ENCODE assay signal across 7 cellular contexts in genomic region chr11:6701955-6702354, GRCh38. TPM values are rescaled to one million over a fixed set of nuclear protein-coding genes. Genes with fewer than 3 reads are reported as not detected.
A peak's percentile ranks its signal among the peaks of the same experiment; 100 is the strongest.
DNase-seq lines count a peak whose midpoint lies in the region; FAIRE-seq and TF ChIP-seq lines count a peak whose summit lies in the region.
"Not testable (repeated sequence)": the region's sequence is repeated elsewhere in the genome, so short reads cannot be mapped to it uniquely, and the experiment has no call there.

No MANE protein-coding gene starts in this region.

- CTCF ChIA-PET in H1 (lab: Charles Lee; ENCODE audit: partially characterized antibody): interaction anchor here (1.0 to 2.4 kb wide), 4 partner anchors 8 to 171 kb away, joined by 3 to 19 read pairs (median 4); no protein-coding TSS in a partner anchor

- TF ChIP-seq RAD21 in H1 (IDR thresholded peaks at IDR 0.05 in 1 of 2, conservative IDR thresholded peaks at IDR 0.05 in 1 of 2; ENCODE audit: low read depth in 2 of 2, low read length in 2 of 2): not testable (repeated sequence)

- H3K23ac ChIP-seq in H1 (ENCODE audit: insufficient read length); neuronal stem cell (ENCODE audit: low read depth, low read length, poor library complexity): not testable (repeated sequence)

- not testable (repeated sequence) for H3K14ac ChIP-seq in H1 (ENCODE audit: insufficient read length); neuronal stem cell (ENCODE audit: low read length)

- TF ChIP-seq CTCF in D721Med (IDR thresholded peaks at IDR 0.05; ENCODE audit: insufficient read depth, missing control alignments); WERI-Rb-1 (IDR thresholded peaks at IDR 0.05; ENCODE audit: low read depth, low read length); H1 (IDR thresholded peaks at IDR 0.05; ENCODE audit: control extremely low read depth in 1 of 3, insufficient read depth in 1 of 3, low read depth in 1 of 3, low read length in 3 of 3): not testable (repeated sequence)

- H3K4me2 ChIP-seq in H1 (ENCODE audit: insufficient read depth in 1 of 2, low read depth in 2 of 2, low read length in 2 of 2); neuronal stem cell (ENCODE audit: insufficient read depth, low read length, poor library complexity, severe bottlenecking): not testable (repeated sequence)

- H3K27ac ChIP-seq in WERI-Rb-1: peak overlapping the region; percentile 56
- H3K27ac ChIP-seq in H1 (ENCODE audit: low read depth, low read length); neuronal stem cell (replicated peaks; ENCODE audit: low read length): not testable (repeated sequence)

- not testable (repeated sequence) for H3K4me1 ChIP-seq in H1 (replicated peaks in 1 of 4; ENCODE audit: control insufficient read depth in 3 of 4, insufficient read depth in 4 of 4, low read length in 3 of 4); neuronal stem cell (ENCODE audit: control insufficient read depth in 2 of 2, insufficient read depth in 1 of 2, low read depth in 1 of 2, low read length in 2 of 2)

- DNase-seq in D721Med (ENCODE audit: insufficient read length, low spot score); H1 (ENCODE audit: low read depth in 1 of 2, low spot score in 2 of 2); neuronal stem cell (ENCODE audit: low spot score): not testable (repeated sequence)
- peak; percentile 6 for DNase-seq in NCI-H1092 treated with DMSO at 0.1 percent for 48 hours (lab: John Stamatoyannopoulos, UW)
- peak; percentile 30 to 67 for DNase-seq in NCI-H524 (lab: John Stamatoyannopoulos, UW)
- peak; percentile 82 for DNase-seq in NCI-H82 treated with DMSO at 0.1 percent for 48 hours (lab: John Stamatoyannopoulos, UW; ENCODE audit: unreplicated experiment)
- peak; percentile 56 for DNase-seq in WERI-Rb-1

- not testable (repeated sequence) for H3K79me1 ChIP-seq in H1 (ENCODE audit: low read depth, low read length); neuronal stem cell (ENCODE audit: low read depth, low read length)

- H4K20me1 ChIP-seq in H1 (replicated peaks in 1 of 2; ENCODE audit: control insufficient read depth in 1 of 2, insufficient read depth in 2 of 2, low read length in 2 of 2): not testable (repeated sequence)

- not testable (repeated sequence) for H3K9ac ChIP-seq in H1 (replicated peaks in 1 of 4; ENCODE audit: extremely low read depth in 1 of 4, low read depth in 3 of 4, low read length in 3 of 4); neuronal stem cell (ENCODE audit: low read depth, low read length, poor library complexity)

- H3K56ac ChIP-seq in H1 (replicated peaks; ENCODE audit: insufficient read length, low read depth, low read length): not testable (repeated sequence)

- not testable (repeated sequence) for H3K27me3 ChIP-seq in WERI-Rb-1 (ENCODE audit: insufficient read depth, low read depth, severe bottlenecking); H1 (replicated peaks in 1 of 4; ENCODE audit: control insufficient read depth in 3 of 4, extremely low read depth in 1 of 4, insufficient read depth in 3 of 4, low read length in 3 of 4); neuronal stem cell (ENCODE audit: control insufficient read depth in 3 of 3, insufficient read depth in 3 of 3, low read depth in 1 of 3, low read length in 3 of 3)

- not testable (repeated sequence) for H3K18ac ChIP-seq in H1 (ENCODE audit: extremely low read depth, low read length); neuronal stem cell (ENCODE audit: low read length)

- H2AK5ac ChIP-seq in H1 (ENCODE audit: low read depth, low read length); neuronal stem cell (ENCODE audit: low read depth, low read length): not testable (repeated sequence)

- not testable (repeated sequence) for H2BK20ac ChIP-seq in H1 (ENCODE audit: low read length)

- H3K4me3 ChIP-seq in WERI-Rb-1 (ENCODE audit: low read depth, low read length); H1 (ENCODE audit: extremely low read depth in 1 of 4, insufficient read depth in 2 of 4, low read depth in 3 of 4, low read length in 4 of 4); neuronal stem cell (ENCODE audit: low read length in 2 of 2): not testable (repeated sequence)

- H2BK120ac ChIP-seq in H1 (replicated peaks; ENCODE audit: low read depth, low read length); neuronal stem cell (ENCODE audit: low read depth, low read length): not testable (repeated sequence)

- not testable (repeated sequence) for H2AFZ ChIP-seq in H1 (ENCODE audit: low read length)
- H2AFZ ChIP-seq in neuronal stem cell (ENCODE audit: low read length): peak overlapping the region; percentile 62

- H4K8ac ChIP-seq in H1 (ENCODE audit: extremely low read depth, insufficient read depth, low read length); neuronal stem cell (ENCODE audit: low read depth, low read length): not testable (repeated sequence)

- H2BK5ac ChIP-seq in H1 (ENCODE audit: low read depth, low read length); neuronal stem cell (ENCODE audit: low read length): not testable (repeated sequence)

- not testable (repeated sequence) for TF ChIP-seq POLR2A in H1 (IDR thresholded peaks at IDR 0.05; ENCODE audit: control extremely low read depth in 1 of 2, low read depth in 2 of 2, low read length in 2 of 2)

- FAIRE-seq in D721Med (lab: Jason Lieb, UNC) (peak; percentile 68), H1 (lab: Jason Lieb, UNC) (peak; percentile 19)

- not testable (repeated sequence) for H3K36me3 ChIP-seq in WERI-Rb-1; H1 (ENCODE audit: control insufficient read depth in 2 of 4, insufficient read depth in 4 of 4, low read length in 3 of 4); neuronal stem cell (replicated peaks in 1 of 2; ENCODE audit: control insufficient read depth in 2 of 2, insufficient read depth in 2 of 2, low read length in 2 of 2)

- H2BK12ac ChIP-seq in H1 (ENCODE audit: low read depth, low read length); neuronal stem cell (ENCODE audit: low read length): not testable (repeated sequence)

- H3K79me2 ChIP-seq in H1 (ENCODE audit: control insufficient read depth in 1 of 2, insufficient read depth in 2 of 2, low read length in 2 of 2): not testable (repeated sequence)

- H3K4ac ChIP-seq in H1 (replicated peaks; ENCODE audit: insufficient read length, low read depth, low read length); neuronal stem cell (ENCODE audit: low read length): not testable (repeated sequence)

- H4K91ac ChIP-seq in H1 (replicated peaks; ENCODE audit: insufficient read length, low read length); neuronal stem cell (ENCODE audit: low read depth, low read length, poor library complexity): not testable (repeated sequence)

- not testable (repeated sequence) for H3K23me2 ChIP-seq in H1 (ENCODE audit: low read depth, low read length)

- WGBS in H1 (ENCODE audit: extremely low coverage in 1 of 2, insufficient coverage in 1 of 2, insufficient read length in 1 of 2, insufficient replicate concordance in 2 of 2, low coverage in 1 of 2, low lambda C conversion rate in 2 of 2, missing lambda C conversion rate in 1 of 2), 2 experiments: 87% methylated on average over 3 of the region's 3 CpGs; no CpG with 5 or more reads in 1 of the 2 experiments
- no CpG with 5 or more reads among the region's 3 CpGs for whole genome bisulfite sequencing in neuronal stem cell (ENCODE audit: extremely low coverage in 2 of 2, insufficient read length in 2 of 2, insufficient replicate concordance in 1 of 2), 2 donors

- POLR2A ChIA-PET in H1 (lab: Charles Lee; ENCODE audit: partially characterized antibody): not testable (repeated sequence)

- not testable (repeated sequence) for TF ChIP-seq EP300 in H1 (IDR thresholded peaks at IDR 0.05; ENCODE audit: borderline replicate concordance in 1 of 2, low read depth in 2 of 2, low read length in 2 of 2)

- not testable (repeated sequence) for H3K9me3 ChIP-seq in WERI-Rb-1 (ENCODE audit: severe bottlenecking); H1 (ENCODE audit: insufficient read depth in 2 of 2, low read depth in 1 of 2, low read length in 1 of 2); neuronal stem cell (replicated peaks in 1 of 2; ENCODE audit: control insufficient read depth in 2 of 2, insufficient read depth in 1 of 2, low read depth in 1 of 2, low read length in 2 of 2)

- not testable (repeated sequence) for H2BK15ac ChIP-seq in H1 (ENCODE audit: low read length); neuronal stem cell (ENCODE audit: low read length)

- not testable (repeated sequence) for H4K5ac ChIP-seq in H1 (ENCODE audit: insufficient read length, low read depth, low read length)

RNA-seq across cellular contexts. Expression of gene MRPL17, which starts 18.8 kb away (rescaled TPM):
- total RNA-seq in H1 (2021; fragmentation: NEBNext Ultra II Directional; extraction: Animal tissue kit (Norgen Biotek cat#: 25700)): 70.5 and 71.7 TPM in 2 replicates
- polyA plus RNA-seq in H1 (2011; rRNA removed): 44.5 and 55.7 TPM in 2 replicates
- 59.3 TPM for polyA plus RNA-seq in H1 (2011; cell fraction: cytosol; rRNA removed)
- polyA plus RNA-seq in H1 (2011; cell fraction: nucleus; rRNA removed): 57.0 TPM
- 57.2 to 113 TPM (median 73.5 TPM) in 4 replicates for polyA plus RNA-seq in H1 (2012, experiment 1 of 2)
- polyA plus RNA-seq in H1 (2012, experiment 2 of 2): 50.5 TPM
- polyA plus RNA-seq in H1 (2013, experiment 1 of 2): 67.5 TPM
- 66.5 TPM for polyA plus RNA-seq in H1 (2013, experiment 2 of 2)
- 40.6 and 42.7 TPM in 2 replicates for polyA minus RNA-seq in H1 (2011; rRNA and poly(A)+ RNA removed)
- polyA minus RNA-seq in H1 (2011; cell fraction: cytosol; rRNA and poly(A)+ RNA removed): 56.7 TPM
- 53.3 TPM for polyA minus RNA-seq in H1 (2011; cell fraction: nucleus; rRNA and poly(A)+ RNA removed)
- 32.4 TPM for polyA plus RNA-seq in neuronal stem cell (2013, experiment 1 of 2)
- polyA plus RNA-seq in neuronal stem cell (2013, experiment 2 of 2): 31.0 TPM

RNA-seq across cellular contexts. Expression of gene DCHS1, which starts 46.3 kb away (rescaled TPM):
- 10.5 and 11.3 TPM in 2 replicates for total RNA-seq in H1 (2021; fragmentation: NEBNext Ultra II Directional; extraction: Animal tissue kit (Norgen Biotek cat#: 25700))
- 8.2 and 8.9 TPM in 2 replicates for polyA plus RNA-seq in H1 (2011; rRNA removed)
- 3.2 TPM for polyA plus RNA-seq in H1 (2011; cell fraction: cytosol; rRNA removed)
- 15.6 TPM for polyA plus RNA-seq in H1 (2011; cell fraction: nucleus; rRNA removed)
- 3.9 to 8.0 TPM (median 7.0 TPM) in 4 replicates for polyA plus RNA-seq in H1 (2012, experiment 1 of 2)
- polyA plus RNA-seq in H1 (2012, experiment 2 of 2): 5.8 TPM
- 7.3 TPM for polyA plus RNA-seq in H1 (2013, experiment 1 of 2)
- 5.6 TPM for polyA plus RNA-seq in H1 (2013, experiment 2 of 2)
- 16.6 and 19.1 TPM in 2 replicates for polyA minus RNA-seq in H1 (2011; rRNA and poly(A)+ RNA removed)
- 9.2 TPM for polyA minus RNA-seq in H1 (2011; cell fraction: cytosol; rRNA and poly(A)+ RNA removed)
- polyA minus RNA-seq in H1 (2011; cell fraction: nucleus; rRNA and poly(A)+ RNA removed): 13.0 TPM
- 4.5 TPM for polyA plus RNA-seq in neuronal stem cell (2013, experiment 1 of 2)
- polyA plus RNA-seq in neuronal stem cell (2013, experiment 2 of 2): 4.4 TPM
